In genomic region chr2:9095690-9096089, GRCh38 we compare ENCODE assay signal across 10 cellular contexts.
DNase-seq lines count a peak whose midpoint lies in the region; ATAC-seq and TF ChIP-seq lines count a peak whose summit lies in the region.
"Had no signal": no experiment of that assay in that cellular context is flagged by ENCODE, and none has a peak within 500 bp of the region (broad histone marks: within the 10 kb centered on the region; RNA-seq: fewer than 3 reads in every experiment).

No MANE protein-coding gene starts in this region.

- peak; percentile 82 to 84 for ATAC-seq in right cardiac atrium

- no TSS peak for BruUV-seq in OCI-LY7 (replicated peaks; lab: Mats Ljungman, UMichigan)

- intact Hi-C loops in right cardiac atrium (cut with DNase I) (no loop called here), OCI-LY7 (cut with micrococcal nuclease; ENCODE audit: unreplicated experiment) (no loop called here)

- H4K20me1 ChIP-seq in OCI-LY7 (ENCODE audit: insufficient read depth, low read length), result no peaks in the 10 kb centered on the region

- POLR2A ChIA-PET in OCI-LY7 (lab: Charles Lee), result no interaction called here

- H3K79me2 ChIP-seq in parathyroid adenoma (no peaks in the 10 kb centered on the region), OCI-LY7 (ENCODE audit: insufficient read depth, low read depth, low read length) (no peaks in the 10 kb centered on the region)

- H3K4me1 ChIP-seq in right cardiac atrium (ENCODE audit: control insufficient read depth, insufficient read depth, low read length) (no peaks in the 10 kb centered on the region), parathyroid adenoma (peaks cover 17% of the 10 kb centered on the region), OCI-LY7 (ENCODE audit: insufficient read depth, low read length, poor library complexity, severe bottlenecking) (no peaks in the 10 kb centered on the region)

- H3K36me3 ChIP-seq in parathyroid adenoma (ENCODE audit: control insufficient read depth, insufficient read depth, low read length) (no peaks in the 10 kb centered on the region), OCI-LY7 (ENCODE audit: insufficient read depth, low read length) (no peaks in the 10 kb centered on the region)

- DNase-seq in C1 segment of cervical spinal cord (lab: John Stamatoyannopoulos, UW) (peak in 10 of 14 donors; percentile 4 to 78 (median 37)), astrocyte of the spinal cord (ENCODE audit: low read depth, low spot score) (peak; percentile 54), right cardiac atrium (peak; percentile 68 to 88 (median 86)), NCI-H1436 treated with DMSO at 0.1 percent for 48 hours (lab: John Stamatoyannopoulos, UW) (no peak), NCI-H1417 (lab: John Stamatoyannopoulos, UW) (no peak), OCI-LY7 (ENCODE audit: low spot score) (no peak)
- DNase-seq in stimulated activated CD4-positive, alpha-beta T cell treated with anti-CD3 and anti-CD28 coated beads, Interleukin-12 subunit alpha, Interleukin-12 subunit beta, amount 100 ng/mL, for 4 hours, result no peak
- DNase-seq: GDM1, NCI-H524 treated with DMSO at 0.1 percent for 48 hours had no signal

- no peak overlapping the region for H3K4me2 ChIP-seq in parathyroid adenoma (ENCODE audit: low read length)
- H3K4me2 ChIP-seq in OCI-LY7 (ENCODE audit: low read length), result no peak overlapping the region

- WGBS in right cardiac atrium, result 9% methylated on average over 21 of the region's 21 CpGs

- H3K27me3 ChIP-seq in right cardiac atrium (ENCODE audit: control insufficient read depth, insufficient read depth) (no peaks in the 10 kb centered on the region), parathyroid adenoma (ENCODE audit: control insufficient read depth, insufficient read depth, low read length) (no peaks in the 10 kb centered on the region)

- H3K9ac ChIP-seq in parathyroid adenoma, result no peak overlapping the region

- no peaks in the 10 kb centered on the region for H3K9me2 ChIP-seq in OCI-LY7 (ENCODE audit: insufficient read depth, low read length)

- TF ChIP-seq CTCF in astrocyte of the spinal cord (IDR thresholded peaks at IDR 0.05; ENCODE audit: low read depth, low read length) (no peak), parathyroid adenoma (IDR thresholded peaks at IDR 0.05) (peak; percentile 26), OCI-LY7 (conservative IDR thresholded peaks at IDR 0.05; ENCODE audit: low read length) (no peak)

- peak overlapping the region; percentile 80 for H2AFZ ChIP-seq in parathyroid adenoma
- no peak overlapping the region for H2AFZ ChIP-seq in OCI-LY7 (ENCODE audit: low read length)

- in situ Hi-C loops in astrocyte of the spinal cord (cut with HindIII; ENCODE audit: low sequenced_read_pairs), result no loop called here

- H3K4me3 ChIP-seq in astrocyte of the spinal cord (ENCODE audit: low read depth, low read length), result no peak overlapping the region
- no peak overlapping the region for H3K4me3 ChIP-seq in right cardiac atrium (ENCODE audit: low read length)
- H3K4me3 ChIP-seq in parathyroid adenoma (ENCODE audit: low read depth, low read length), result no peak overlapping the region
- no peak overlapping the region for H3K4me3 ChIP-seq in OCI-LY7 (ENCODE audit: low read depth, low read length, poor library complexity, severe bottlenecking)

- CTCF ChIA-PET in OCI-LY7 (lab: Charles Lee; ENCODE audit: unreplicated experiment), result no interaction called here

- H3K9me3 ChIP-seq in right cardiac atrium (ENCODE audit: control insufficient read depth, low read length) (no peaks in the 10 kb centered on the region), parathyroid adenoma (ENCODE audit: control insufficient read depth, low read length) (no peaks in the 10 kb centered on the region), OCI-LY7 (ENCODE audit: low read length) (no peaks in the 10 kb centered on the region)

- H3K27ac ChIP-seq in right cardiac atrium (ENCODE audit: low read length) (peak overlapping the region; percentile 3), parathyroid adenoma (no peak overlapping the region), OCI-LY7 (ENCODE audit: low read depth, low read length, poor library complexity, severe bottlenecking) (no peak overlapping the region)

Comparison
In these comparisons a context has a peak if more than half of its experiments do, and no peak if none do; other contexts are left out.
1. DNase-seq: peak in C1 segment of cervical spinal cord (10 of 14), astrocyte of the spinal cord (single experiment) and right cardiac atrium (3 of 3); none in NCI-H1436 treated with DMSO at 0.1 percent for 48 hours (single experiment), NCI-H1417 (0 of 3), OCI-LY7 (single experiment) and stimulated activated CD4-positive, alpha-beta T cell treated with anti-CD3 and anti-CD28 coated beads, Interleukin-12 subunit alpha, Interleukin-12 subunit beta, amount 100 ng/mL, for 4 hours (single experiment).